ENCODE assay signal across 7 cellular contexts in genomic region chr5:50905996-50906395, GRCh38.
"Had no signal": no experiment of that assay in that cellular context is flagged by ENCODE, and none has a peak within 500 bp of the region (broad histone marks: within the 10 kb centered on the region; RNA-seq: fewer than 3 reads in every experiment).

No MANE protein-coding gene starts in this region.

- DNase-seq: GOT3, H9, HCEC 1CT, KBM-7 had no signal

- ATAC-seq: HepG2 had no signal

- H3K4me1 Mint-ChIP-seq: H9, IgD-negative memory B cell had no signal

- H3K36me3 Mint-ChIP-seq: IgD-negative memory B cell had no signal

- H3K27ac Mint-ChIP-seq: IgD-negative memory B cell had no signal

- H3K4me3 Mint-ChIP-seq: H9, IgD-negative memory B cell had no signal

- FAIRE-seq: H54, HepG2 had no signal

- H3K9me3 Mint-ChIP-seq: H9, IgD-negative memory B cell had no signal
